ENCODE assay signal across 1 cellular context in genomic region chr22:19779011-19779421, GRCh38.
TF ChIP-seq lines count a peak whose summit lies in the region.

No MANE protein-coding gene starts in this region.

TF ChIP-seq in H1, 55 proteins besides CTCF, POLR2A, EP300 and RAD21:
- TF ChIP-seq CHD7 (IDR thresholded peaks at IDR 0.05; ENCODE audit: insufficient replicate concordance, low read length) (no peak), EGR1 (IDR thresholded peaks at IDR 0.05; ENCODE audit: borderline replicate concordance, low read depth, low read length) (no peak), SRF (IDR thresholded peaks at IDR 0.05; ENCODE audit: low read depth, low read length) (no peak), USF2 (IDR thresholded peaks at IDR 0.05; ENCODE audit: low read length) (no peak), SAP30 (IDR thresholded peaks at IDR 0.05; ENCODE audit: insufficient read depth, insufficient replicate concordance, low read length) (no peak), TAF1 (IDR thresholded peaks at IDR 0.05; ENCODE audit: low read depth, low read length) (no peak), JUND (IDR thresholded peaks at IDR 0.05; ENCODE audit: low read length) (no peak), TBP (IDR thresholded peaks at IDR 0.05; ENCODE audit: low read depth, low read length) (no peak), HDAC2 (IDR thresholded peaks at IDR 0.05; ENCODE audit: borderline replicate concordance in 1 of 2, low read depth in 2 of 2, low read length in 2 of 2) (no peak), CBX5 (IDR thresholded peaks at IDR 0.05; ENCODE audit: low read depth, low read length) (no peak), RFX5 (IDR thresholded peaks at IDR 0.05; ENCODE audit: borderline replicate concordance, low read depth, low read length) (no peak), TEAD4 (IDR thresholded peaks at IDR 0.05; ENCODE audit: low read depth, low read length) (no peak), GTF2F1 (IDR thresholded peaks at IDR 0.05; ENCODE audit: borderline replicate concordance, low read depth, low read length) (no peak), CEBPB (IDR thresholded peaks at IDR 0.05; ENCODE audit: low read depth, low read length) (no peak), KDM4A (IDR thresholded peaks at IDR 0.05; ENCODE audit: low read depth, low read length, severe bottlenecking) (no peak), TAF7 (optimal IDR thresholded peaks at IDR 0.05; ENCODE audit: borderline replicate concordance, low read depth, low read length) (no peak), HDAC6 (IDR thresholded peaks at IDR 0.05; ENCODE audit: low read depth, low read length) (no peak), CREB1 (IDR thresholded peaks at IDR 0.05) (no peak), PHF8 (conservative IDR thresholded peaks at IDR 0.05; ENCODE audit: low read depth, low read length) (no peak), MAX (IDR thresholded peaks at IDR 0.05) (no peak)
